ENCODE assay signal across 14 cellular contexts in the genomic region with DNA sequence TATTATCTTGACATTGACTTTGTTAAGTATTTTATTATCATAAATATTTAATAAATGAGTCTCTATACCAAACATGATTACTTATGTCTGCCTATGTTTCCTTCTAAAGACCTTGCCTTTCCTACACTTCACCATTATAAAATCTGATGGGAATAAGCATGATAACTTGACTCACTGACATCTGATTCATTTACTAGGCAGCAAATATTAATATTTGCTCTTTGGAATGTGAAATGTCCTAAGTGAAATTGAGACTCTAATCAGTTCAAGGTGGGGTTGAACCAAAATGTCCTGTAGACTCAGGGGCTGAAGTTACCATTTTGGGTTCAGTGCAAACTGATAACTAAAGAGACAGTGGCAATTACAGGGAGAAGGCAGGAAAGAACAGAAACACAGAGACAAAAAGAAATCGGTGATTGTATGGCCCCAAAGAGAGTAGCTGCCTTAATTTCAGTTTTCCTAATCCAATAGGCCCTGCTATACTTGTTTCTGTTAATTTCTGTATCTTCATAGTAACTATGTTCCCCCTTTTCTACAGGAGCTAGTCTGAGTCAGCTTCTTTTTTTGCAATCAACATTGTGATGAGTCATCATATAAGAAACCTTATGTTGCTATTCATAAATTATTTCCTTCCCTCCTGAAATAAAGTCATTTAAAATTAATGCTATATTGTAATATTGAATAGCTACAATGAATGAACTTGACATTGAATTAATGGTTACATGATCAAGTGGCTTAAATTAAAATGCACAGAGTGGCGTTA.
A peak's percentile ranks its signal among the peaks of the same experiment; 100 is the strongest.
DNase-seq lines count a peak whose midpoint lies in the region; FAIRE-seq and TF ChIP-seq lines count a peak whose summit lies in the region.
"Had no signal": no experiment of that assay in that cellular context is flagged by ENCODE, and none has a peak within 500 bp of the region (broad histone marks: within the 10 kb centered on the region; RNA-seq: fewer than 3 reads in every experiment).

No MANE protein-coding gene starts in this region.

- TF ChIP-seq CTCF in osteocyte (IDR thresholded peaks at IDR 0.05), result no peak
- no peak for TF ChIP-seq CTCF in thyroid gland (IDR thresholded peaks at IDR 0.05)

- no peak overlapping the region for H2AFZ ChIP-seq in GM23248

- H3K79me2 ChIP-seq in GM23248 (ENCODE audit: insufficient read depth), result no peaks in the 10 kb centered on the region

- TF ChIP-seq POLR2A in thyroid gland (IDR thresholded peaks at IDR 0.05), result no peak

- in situ Hi-C loops in GM23248 (cut with MboI), result no loop called here

- no peak for FAIRE-seq in frontal cortex (lab: Jason Lieb, UNC)
- FAIRE-seq: GM12892 had no signal

- no peaks in the 10 kb centered on the region for H3K27me3 Mint-ChIP-seq in osteocyte (ENCODE audit: unreplicated experiment)

- intact Hi-C loops in thyroid gland (cut with DNase I), result no loop called here

- H3K36me3 Mint-ChIP-seq in osteocyte (ENCODE audit: unreplicated experiment), result no peaks in the 10 kb centered on the region

- DNase-seq in GM23248, result peak; percentile 73
- peak; percentile 56 for DNase-seq in NOMO-1 treated with dmso at 0.1 percent for 144 hours (lab: John Stamatoyannopoulos, UW; ENCODE audit: unreplicated experiment)
- DNase-seq in dermis blood vessel endothelial cell, result peak; percentile 59
- DNase-seq in osteocyte (ENCODE audit: extremely low spot score, unreplicated experiment), result no peak
- no peak for DNase-seq in GM19238 (ENCODE audit: insufficient read length, low spot score)
- no peak for DNase-seq in thyroid gland
- no peak for DNase-seq in T-helper 9 cell
- no peak for DNase-seq in frontal cortex (ENCODE audit: low spot score in 2 of 2)
- DNase-seq: amniotic stem cell; left colon; NCI-H524 treated with DMSO at 0.1 percent for 48 hours; stimulated activated CD4-positive, alpha-beta T cell treated with anti-CD3 and anti-CD28 coated beads, Interleukin-4, amount 100 ng/mL, for 4 hours; substantia nigra had no signal

- H4K20me1 ChIP-seq in GM23248 (ENCODE audit: insufficient read depth), result no peaks in the 10 kb centered on the region

- H3K27ac ChIP-seq in GM23248 (peak overlapping the region; percentile 28), thyroid gland (no peak overlapping the region)

- H3K4me3 ChIP-seq in GM23248 (no peak overlapping the region), thyroid gland (replicated peaks in 1 of 3) (no peak overlapping the region)

- H3K9ac ChIP-seq in GM23248, result no peak overlapping the region

- H3K4me3 Mint-ChIP-seq in osteocyte (ENCODE audit: unreplicated experiment), result no peak overlapping the region

- H3K9me3 Mint-ChIP-seq in osteocyte (ENCODE audit: unreplicated experiment), result no peaks in the 10 kb centered on the region

- peaks cover 38% of the 10 kb centered on the region for H3K4me1 Mint-ChIP-seq in osteocyte (ENCODE audit: unreplicated experiment)

- H3K9me2 ChIP-seq in GM23248 (ENCODE audit: insufficient read depth), result no peaks in the 10 kb centered on the region

- no peaks in the 10 kb centered on the region for H3K27me3 ChIP-seq in GM23248 (replicated peaks; ENCODE audit: insufficient read depth)
- no peaks in the 10 kb centered on the region for H3K27me3 ChIP-seq in thyroid gland

- no peaks in the 10 kb centered on the region for H3K9me3 ChIP-seq in GM23248 (ENCODE audit: low read depth)
- H3K9me3 ChIP-seq in thyroid gland, result no peaks in the 10 kb centered on the region

- H3K4me2 ChIP-seq in GM23248 (ENCODE audit: unreplicated experiment), result peak overlapping the region; percentile 10

- WGBS in GM23248 (ENCODE audit: low coverage in 1 of 2, low lambda C conversion rate in 2 of 2, missing lambda C conversion rate in 2 of 2), 2 experiments, result 98 to 99% methylated on average over 2 of the region's 2 CpGs
- 96 to 97% methylated on average over 2 of the region's 2 CpGs for WGBS in thyroid gland, 2 donors

- peaks cover 11% of the 10 kb centered on the region for H3F3A ChIP-seq in GM23248 (ENCODE audit: insufficient read depth)

- H3K4me1 ChIP-seq in GM23248 (ENCODE audit: insufficient read depth), result peaks cover 21% of the 10 kb centered on the region
- H3K4me1 ChIP-seq in thyroid gland, result no peaks in the 10 kb centered on the region

- peak overlapping the region; percentile 59 for H3K27ac Mint-ChIP-seq in osteocyte (ENCODE audit: unreplicated experiment)

- H3K36me3 ChIP-seq in GM23248 (ENCODE audit: low read depth) (no peaks in the 10 kb centered on the region), thyroid gland (no peaks in the 10 kb centered on the region)

Comparison
In these comparisons a context has a peak if more than half of its experiments do, and no peak if none do; other contexts are left out.
1. DNase-seq: peak in GM23248 (single experiment), NOMO-1 treated with dmso at 0.1 percent for 144 hours (single experiment) and dermis blood vessel endothelial cell (single experiment); none in osteocyte (single experiment), GM19238 (single experiment), thyroid gland (0 of 2), T-helper 9 cell (single experiment) and frontal cortex (0 of 2).